Comparison of ENCODE assay signal across 12 cellular contexts in genomic region chr4:161256716-161257115, GRCh38.
DNase-seq lines count a peak whose midpoint lies in the region; ATAC-seq, FAIRE-seq and TF ChIP-seq lines count a peak whose summit lies in the region.
"Had no signal": no experiment of that assay in that cellular context is flagged by ENCODE, and none has a peak within 500 bp of the region (broad histone marks: within the 10 kb centered on the region; RNA-seq: fewer than 3 reads in every experiment).

No MANE protein-coding gene starts in this region.

- H3K9me3 ChIP-seq in A673 (ENCODE audit: low read depth, low read length, poor library complexity, severe bottlenecking) (peaks cover 19% of the 10 kb centered on the region), OCI-LY3 (ENCODE audit: insufficient read depth, low read length) (no peaks in the 10 kb centered on the region), endothelial cell of umbilical vein (replicated peaks; ENCODE audit: control insufficient read depth, insufficient read depth, low read length) (no peaks in the 10 kb centered on the region)

- peaks cover 8 to 43% (median 27%) of the 10 kb centered on the region in 9 donors for H3K9me3 Mint-ChIP-seq in naive thymus-derived CD8-positive, alpha-beta T cell

- H3K4me2 ChIP-seq in OCI-LY3 (ENCODE audit: low read length) (peak overlapping the region; percentile 24; the same call in 1 of the 2 replicates), endothelial cell of umbilical vein (ENCODE audit: insufficient read depth, low read length) (no peak overlapping the region)

- POLR2A ChIA-PET in A673 (lab: Charles Lee; ENCODE audit: low non-redundant PET) (no interaction called here), endothelial cell of umbilical vein (lab: Charles Lee) (no interaction called here)
- POLR2A ChIA-PET in naive thymus-derived CD8-positive, alpha-beta T cell (lab: Charles Lee): no interaction called here

- TF ChIP-seq POLR2A in endothelial cell of umbilical vein (IDR thresholded peaks at IDR 0.05; ENCODE audit: low read depth, low read length): no peak

- no peaks in the 10 kb centered on the region for H3K27me3 Mint-ChIP-seq in naive thymus-derived CD8-positive, alpha-beta T cell
- H3K27me3 Mint-ChIP-seq: progenitor cell of endocrine pancreas had no signal

- H3K4me3 Mint-ChIP-seq in naive thymus-derived CD8-positive, alpha-beta T cell: no peak overlapping the region

- H3K4me3 ChIP-seq in A673 (ENCODE audit: low read depth, low read length, poor library complexity, severe bottlenecking) (no peak overlapping the region), OCI-LY3 (ENCODE audit: low read length) (no peak overlapping the region), endothelial cell of umbilical vein (replicated peaks in 1 of 3; ENCODE audit: insufficient read depth in 1 of 3, low read depth in 1 of 3, low read length in 3 of 3) (no peak overlapping the region)
- H3K4me3 ChIP-seq: SK-N-MC had no signal

- H3K36me3 Mint-ChIP-seq in naive thymus-derived CD8-positive, alpha-beta T cell: peaks cover 0 to 16% (median 6%) of the 10 kb centered on the region in 3 donors

- H3K4me1 Mint-ChIP-seq in naive thymus-derived CD8-positive, alpha-beta T cell: no peaks in the 10 kb centered on the region

- no peaks in the 10 kb centered on the region for H3K36me3 ChIP-seq in A673 (ENCODE audit: insufficient read depth, low read length, poor library complexity, severe bottlenecking)
- H3K36me3 ChIP-seq in OCI-LY3 (replicated peaks; ENCODE audit: low read depth, low read length): no peaks in the 10 kb centered on the region
- no peaks in the 10 kb centered on the region for H3K36me3 ChIP-seq in endothelial cell of umbilical vein (ENCODE audit: control insufficient read depth in 2 of 2, extremely low read depth in 1 of 2, insufficient read depth in 2 of 2, low read length in 2 of 2)

- peak; percentile 42 for DNase-seq in A673 (ENCODE audit: low spot score)
- peak; percentile 24 for DNase-seq in endothelial cell of umbilical vein (ENCODE audit: low read depth, low spot score)
- no peak for DNase-seq in effector CD8-positive, alpha-beta T cell (lab: John Stamatoyannopoulos, UW)
- DNase-seq in naive thymus-derived CD8-positive, alpha-beta T cell: no peak
- no peak for DNase-seq in NCI-H1105 treated with DMSO at 0.1 percent for 48 hours (lab: John Stamatoyannopoulos, UW)
- no peak for DNase-seq in UCSD-AML1 (lab: John Stamatoyannopoulos, UW; ENCODE audit: unreplicated experiment)
- DNase-seq: activated T-cell treated with anti-CD3 and anti-CD28 coated beads for 4 hours, cortex of kidney had no signal

- peak; percentile 38 for ATAC-seq in GM19351 (IDR thresholded peaks at IDR 0.05; ENCODE audit: unreplicated experiment)
- no peak for ATAC-seq in naive thymus-derived CD8-positive, alpha-beta T cell

- BruUV-seq in A673 (replicated peaks; lab: Mats Ljungman, UMichigan): no TSS peak
- BruUV-seq in endothelial cell of umbilical vein (replicated peaks; lab: Mats Ljungman, UMichigan): no TSS peak

- no peaks in the 10 kb centered on the region for H3K79me2 ChIP-seq in OCI-LY3 (ENCODE audit: low read length)
- H3K79me2 ChIP-seq in endothelial cell of umbilical vein (ENCODE audit: control insufficient read depth, insufficient read depth, low read length): no peaks in the 10 kb centered on the region

- no peaks in the 10 kb centered on the region for H3K9me1 ChIP-seq in endothelial cell of umbilical vein (replicated peaks; ENCODE audit: control insufficient read depth, extremely low read depth, insufficient read depth, low read length)

- H3K27ac ChIP-seq in A673 (ENCODE audit: low read depth, low read length, poor library complexity, severe bottlenecking) (no peak overlapping the region), OCI-LY3 (ENCODE audit: low read length) (no peak overlapping the region), endothelial cell of umbilical vein (ENCODE audit: insufficient read depth, low read depth, low read length) (no peak overlapping the region)
- H3K27ac ChIP-seq: SK-N-MC had no signal

- H3K27me3 ChIP-seq in A673 (replicated peaks; ENCODE audit: insufficient read depth, low read depth, low read length, poor library complexity): no peaks in the 10 kb centered on the region
- no peaks in the 10 kb centered on the region for H3K27me3 ChIP-seq in OCI-LY3 (ENCODE audit: low read depth, low read length)
- no peaks in the 10 kb centered on the region for H3K27me3 ChIP-seq in endothelial cell of umbilical vein (ENCODE audit: control insufficient read depth in 2 of 2, insufficient read depth in 2 of 2, low read length in 2 of 2)

- peak; percentile 43; the same call in 1 of the 2 replicates for TF ChIP-seq CTCF in A673 (conservative IDR thresholded peaks at IDR 0.05; ENCODE audit: low read depth, low read length)
- TF ChIP-seq CTCF in OCI-LY3 (IDR thresholded peaks at IDR 0.05; ENCODE audit: low read depth, low read length): peak; percentile 90
- peak; percentile 21 to 30 for TF ChIP-seq CTCF in endothelial cell of umbilical vein (IDR thresholded peaks at IDR 0.05; ENCODE audit: extremely low read depth in 1 of 2, insufficient read depth in 1 of 2, low read depth in 1 of 2, low read length in 2 of 2)

- no peaks in the 10 kb centered on the region for H4K20me1 ChIP-seq in OCI-LY3 (ENCODE audit: insufficient read depth, low read length)
- no peaks in the 10 kb centered on the region for H4K20me1 ChIP-seq in endothelial cell of umbilical vein (replicated peaks; ENCODE audit: control insufficient read depth, extremely low read depth, insufficient read depth, low read length)

- FAIRE-seq in endothelial cell of umbilical vein (lab: Jason Lieb, UNC): peak; percentile 26

- peak overlapping the region; percentile 60; the same call in 1 of the 2 replicates for H2AFZ ChIP-seq in OCI-LY3 (ENCODE audit: low read depth, low read length)
- no peak overlapping the region for H2AFZ ChIP-seq in endothelial cell of umbilical vein (ENCODE audit: low read depth, low read length)

- dilution Hi-C loops in endothelial cell of umbilical vein (cut with MboI; ENCODE audit: extremely low pct_ligation_motif_present, low sequenced_read_pairs): no loop called here

- intact Hi-C loops in A673 (cut with micrococcal nuclease; ENCODE audit: unreplicated experiment): loop anchor here (10.0 kb wide), 3 partner anchors 908 to 1772 kb away; partner anchors contain the start of gene FSTL5
- intact Hi-C loops in endothelial cell of umbilical vein (cut with micrococcal nuclease): loop anchor here (1.0 to 10.0 kb wide), 7 partner anchors 158 to 1772 kb away; no protein-coding TSS in a partner anchor

- H3K9ac ChIP-seq in OCI-LY3 (ENCODE audit: low read length): no peak overlapping the region
- H3K9ac ChIP-seq in endothelial cell of umbilical vein (replicated peaks; ENCODE audit: extremely low read depth, insufficient read depth, low read length): no peak overlapping the region

- H3K27ac Mint-ChIP-seq in naive thymus-derived CD8-positive, alpha-beta T cell: no peak overlapping the region
- H3K27ac Mint-ChIP-seq: progenitor cell of endocrine pancreas had no signal

- CTCF ChIA-PET in A673 (lab: Charles Lee) (no interaction called here), endothelial cell of umbilical vein (lab: Charles Lee) (interaction anchor here (1.0 to 2.4 kb wide), 9 partner anchors 10 to 1772 kb away, joined by 3 to 23 read pairs (median 4); no protein-coding TSS in a partner anchor)

- H3K4me1 ChIP-seq in A673 (ENCODE audit: insufficient read depth, low read length, poor library complexity, severe bottlenecking) (no peaks in the 10 kb centered on the region), OCI-LY3 (ENCODE audit: low read length) (peaks cover 5% of the 10 kb centered on the region; the same call in 1 of the 2 replicates), endothelial cell of umbilical vein (ENCODE audit: control insufficient read depth, extremely low read depth, insufficient read depth, low read length) (no peaks in the 10 kb centered on the region)

TF ChIP-seq in endothelial cell of umbilical vein, 7 proteins besides CTCF, POLR2A, EP300 and RAD21:
- TF ChIP-seq POLR2AphosphoS5 (IDR thresholded peaks at IDR 0.05; ENCODE audit: insufficient read depth, low read depth, low read length) (no peak), JUN (IDR thresholded peaks at IDR 0.05; ENCODE audit: borderline replicate concordance, insufficient read depth, insufficient read length, low read depth) (no peak), MYC (IDR thresholded peaks at IDR 0.05; ENCODE audit: low read depth, low read length) (no peak), MAX (IDR thresholded peaks at IDR 0.05; ENCODE audit: insufficient read depth, insufficient read length) (no peak), FOS (IDR thresholded peaks at IDR 0.05; ENCODE audit: borderline replicate concordance, insufficient read depth, low read length) (no peak), EZH2 (IDR thresholded peaks at IDR 0.05; ENCODE audit: borderline replicate concordance, low read depth, low read length, severe bottlenecking) (no peak), GATA2 (IDR thresholded peaks at IDR 0.05; ENCODE audit: insufficient read depth, insufficient read length, low read depth, low read length) (no peak)
TF ChIP-seq in endothelial cell of umbilical vein: peak in this region for 0.

Comparison
In these comparisons a context has a peak if more than half of its experiments do, and no peak if none do; other contexts are left out.
1. DNase-seq: peak in A673 (single experiment) and endothelial cell of umbilical vein (single experiment); none in effector CD8-positive, alpha-beta T cell (single experiment), naive thymus-derived CD8-positive, alpha-beta T cell (0 of 10), NCI-H1105 treated with DMSO at 0.1 percent for 48 hours (single experiment) and UCSD-AML1 (single experiment).
2. CTCF ChIP-seq: peak in every context shown above with its lines; median percentile 90 in OCI-LY3; 43 in A673; 26 in endothelial cell of umbilical vein.